Comparison of ENCODE assay signal across 20 cellular contexts in genomic region chr11:84310261-84310660, GRCh38.
"Had no signal": no experiment of that assay in that cellular context is flagged by ENCODE, and none has a peak within 500 bp of the region (broad histone marks: within the 10 kb centered on the region; RNA-seq: fewer than 3 reads in every experiment).

No MANE protein-coding gene starts in this region.

- H3K9me3 ChIP-seq: esophagus muscularis mucosa, mucosa of descending colon, neutrophil, tibial artery, upper lobe of right lung, vagina had no signal

- H3K4me3 ChIP-seq: coronary artery, esophagus muscularis mucosa, hepatocyte, lung, mucosa of descending colon, tibial artery, upper lobe of right lung, vagina had no signal

- H3K4me1 ChIP-seq: esophagus muscularis mucosa, foreskin keratinocyte, tibial artery, upper lobe of right lung, vagina had no signal

- H3K27ac ChIP-seq: coronary artery, epithelial cell of prostate, esophagus muscularis mucosa, foreskin keratinocyte, hepatocyte, neutrophil, tibial artery, upper lobe of right lung, vagina had no signal

- ATAC-seq: foreskin keratinocyte; left colon; left ventricle myocardium superior; mucosa of descending colon; naive thymus-derived CD8-positive, alpha-beta T cell; right cardiac atrium; stimulated activated effector memory CD8-positive, alpha-beta T cell treated with anti-CD3 and anti-CD28 coated beads, Interleukin-12 subunit alpha, Interleukin-12 subunit beta, amount 100 ng/mL, for 72 hours; stimulated activated naive CD8-positive, alpha-beta T cell treated with anti-CD3 and anti-CD28 coated beads, Interleukin-15, Interleukin-2, amounts not matched to agents 100 U/mL and 50 U/mL, for 24 hours; upper lobe of right lung had no signal

- H3K27me3 ChIP-seq: esophagus muscularis mucosa, foreskin keratinocyte, hepatocyte, neutrophil, tibial artery, upper lobe of right lung, vagina had no signal

- H3K36me3 ChIP-seq: esophagus muscularis mucosa, neutrophil, tibial artery, upper lobe of right lung, vagina had no signal

- DNase-seq: effector memory CD4-positive, alpha-beta T cell; foreskin keratinocyte; left colon; left ventricle myocardium superior; mucosa of descending colon; naive thymus-derived CD8-positive, alpha-beta T cell; right cardiac atrium; stimulated activated CD4-positive, alpha-beta T cell treated with anti-CD3 and anti-CD28 coated beads, Interleukin-4, amount 100 ng/mL, for 1 hour; stimulated activated CD8-positive, alpha-beta memory T cell treated with anti-CD3 and anti-CD28 coated beads, Interleukin-4, amount 100 ng/mL, for 48 hours; stimulated activated naive CD8-positive, alpha-beta T cell treated with anti-CD3 and anti-CD28 coated beads, Interleukin-15, Interleukin-2, amounts not matched to agents 100 U/mL and 50 U/mL, for 24 hours; tibial artery; upper lobe of right lung had no signal
